In the genomic region with DNA sequence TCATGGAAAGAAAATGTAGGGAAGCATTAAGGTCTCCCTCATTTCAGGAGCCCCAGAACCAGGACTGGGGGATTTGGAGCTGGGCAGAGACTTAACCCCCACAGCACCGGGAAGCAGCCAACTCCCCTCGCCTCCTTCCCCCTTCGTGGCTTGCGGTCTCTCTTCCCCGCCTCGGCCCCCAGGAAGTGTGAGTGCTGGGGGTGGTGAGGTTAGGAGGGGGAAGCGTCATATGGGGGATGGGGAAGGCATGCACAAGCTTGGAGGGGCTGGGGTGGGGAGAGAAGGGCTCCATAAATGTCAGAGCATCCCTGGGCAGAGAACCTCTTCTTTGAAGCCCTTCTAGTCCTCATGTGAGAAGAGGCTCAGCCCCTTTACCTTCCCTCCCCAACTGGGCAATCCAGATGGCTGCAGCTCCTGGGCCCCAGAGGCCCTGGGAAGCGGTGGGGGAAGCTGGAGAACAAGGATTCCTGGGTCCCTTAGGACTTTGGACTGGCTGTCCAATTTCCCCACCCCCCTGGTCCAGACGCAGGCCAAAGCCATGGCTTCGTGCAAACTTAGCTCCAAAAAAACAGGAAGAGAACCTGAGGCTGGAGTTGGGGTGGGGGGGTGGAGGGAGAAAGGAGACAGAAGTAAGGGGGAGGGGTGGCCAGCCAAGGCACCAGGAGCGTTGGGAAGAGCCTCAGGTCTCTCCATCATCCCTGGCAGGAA, we compare ENCODE assay signal across 11 cellular contexts. TPM values are rescaled to one million over a fixed set of nuclear protein-coding genes. Genes with fewer than 3 reads are reported as not detected.
A peak's percentile ranks its signal among the peaks of the same experiment; 100 is the strongest.
DNase-seq lines count a peak whose midpoint lies in the region; ATAC-seq, FAIRE-seq and TF ChIP-seq lines count a peak whose summit lies in the region.
"Had no signal": no experiment of that assay in that cellular context is flagged by ENCODE, and none has a peak within 500 bp of the region (broad histone marks: within the 10 kb centered on the region; RNA-seq: fewer than 3 reads in every experiment).

No MANE protein-coding gene starts in this region.

- H3K4me2 ChIP-seq in keratinocyte (ENCODE audit: control insufficient read depth, extremely low read depth, insufficient read depth, low read depth, low read length): peak overlapping the region; percentile 45

- H4K20me1 ChIP-seq in keratinocyte (ENCODE audit: control insufficient read depth, extremely low read depth, insufficient read depth, low read length): peaks cover 6% of the 10 kb centered on the region

- peaks cover 72% of the 10 kb centered on the region for H3K4me1 Mint-ChIP-seq in activated CD8-positive, alpha-beta T cell treated with anti-CD3 and anti-CD28 coated beads for 36 hours (ENCODE audit: low read depth)

- DNase-seq in activated naive CD4-positive, alpha-beta T cell treated with Interleukin-2 at 50 U/mL for 16 hours: peak; percentile 34
- no peak for DNase-seq in activated naive CD4-positive, alpha-beta T cell (lab: John Stamatoyannopoulos, UW)
- peak; percentile 36 for DNase-seq in activated CD8-positive, alpha-beta T cell treated with anti-CD3 and anti-CD28 coated beads for 36 hours
- DNase-seq in keratinocyte (ENCODE audit: low read depth, low spot score) (no peak), thoracic aorta (ENCODE audit: low spot score) (no peak), D341Med (ENCODE audit: low spot score) (no peak)
- DNase-seq in effector CD8-positive, alpha-beta T cell (lab: John Stamatoyannopoulos, UW): no peak
- DNase-seq: amniotic stem cell, NCI-H1105 treated with DMSO at 0.1 percent for 48 hours had no signal

- TF ChIP-seq CTCF in activated CD8-positive, alpha-beta T cell treated with anti-CD3 and anti-CD28 coated beads for 36 hours (IDR thresholded peaks at IDR 0.05): no peak
- TF ChIP-seq CTCF in keratinocyte (optimal IDR thresholded peaks at IDR 0.05 in 1 of 3, IDR thresholded peaks at IDR 0.05 in 1 of 3, conservative IDR thresholded peaks at IDR 0.05 in 1 of 3; ENCODE audit: extremely low read depth in 1 of 3, insufficient read depth in 2 of 3, low read length in 3 of 3) (no peak), thoracic aorta (IDR thresholded peaks at IDR 0.05) (no peak)

- H3K27ac Mint-ChIP-seq in activated CD8-positive, alpha-beta T cell treated with anti-CD3 and anti-CD28 coated beads for 36 hours: peak overlapping the region; percentile 50

- no peak overlapping the region for H3K9ac ChIP-seq in keratinocyte (ENCODE audit: control insufficient read depth, extremely low read depth, insufficient read depth, low read length)

- no peaks in the 10 kb centered on the region for H3K36me3 Mint-ChIP-seq in activated CD8-positive, alpha-beta T cell treated with anti-CD3 and anti-CD28 coated beads for 36 hours (ENCODE audit: low read depth)

- H3K27ac ChIP-seq in keratinocyte (ENCODE audit: control insufficient read depth, insufficient read depth, low read length): no peak overlapping the region
- no peak overlapping the region for H3K27ac ChIP-seq in thoracic aorta

- POLR2A ChIA-PET in activated CD8-positive, alpha-beta T cell treated with anti-CD3 and anti-CD28 coated beads for 36 hours (lab: Charles Lee): interaction anchor here (0.7 to 0.8 kb wide), 2 partner anchors 9 to 58 kb away, joined by 3 read pairs; no protein-coding TSS in a partner anchor

- H3K79me2 ChIP-seq in keratinocyte (ENCODE audit: control insufficient read depth, insufficient read depth, low read length): peaks cover 60% of the 10 kb centered on the region

- H3K9me3 Mint-ChIP-seq in activated CD8-positive, alpha-beta T cell treated with anti-CD3 and anti-CD28 coated beads for 36 hours: no peaks in the 10 kb centered on the region

- H3K4me3 Mint-ChIP-seq in activated CD8-positive, alpha-beta T cell treated with anti-CD3 and anti-CD28 coated beads for 36 hours: peak overlapping the region; percentile 31

- FAIRE-seq in keratinocyte (lab: Jason Lieb, UNC): no peak

- dilution Hi-C loops in keratinocyte (cut with MboI; ENCODE audit: extremely low pct_ligation_motif_present, low sequenced_read_pairs): no loop called here

- H3K36me3 ChIP-seq in keratinocyte (ENCODE audit: control insufficient read depth in 2 of 2, extremely low read depth in 1 of 2, insufficient read depth in 2 of 2, low read length in 2 of 2) (peaks cover 18 to 50% of the 10 kb centered on the region in 2 experiments), thoracic aorta (peaks cover 3% of the 10 kb centered on the region)

- no peak overlapping the region for H2AFZ ChIP-seq in keratinocyte (ENCODE audit: control insufficient read depth, low read length)

- ATAC-seq in activated CD8-positive, alpha-beta T cell treated with anti-CD3 and anti-CD28 coated beads for 36 hours: no peak
- ATAC-seq in thoracic aorta (ENCODE audit: insufficient number of reproducible peaks, low FRiP score, low read depth) (no peak), HG03521 (IDR thresholded peaks at IDR 0.05; ENCODE audit: unreplicated experiment) (no peak)

- no peaks in the 10 kb centered on the region for H3K9me1 ChIP-seq in keratinocyte (ENCODE audit: control insufficient read depth, extremely low read depth, insufficient read depth, low read length)

- CTCF ChIA-PET in activated CD8-positive, alpha-beta T cell treated with anti-CD3 and anti-CD28 coated beads for 36 hours (lab: Charles Lee): interaction anchor here (1.1 to 1.9 kb wide), 4 partner anchors 9 to 81 kb away, joined by 3 to 5 read pairs (median 4); a partner anchor contains a TSS

- H3K4me1 ChIP-seq in keratinocyte (ENCODE audit: control insufficient read depth, extremely low read depth, insufficient read depth, low read length) (peaks cover 76% of the 10 kb centered on the region), thoracic aorta (ENCODE audit: control insufficient read depth in 1 of 2, low read depth in 2 of 2) (peaks cover 49 to 60% of the 10 kb centered on the region in 2 donors)

- no peaks in the 10 kb centered on the region for H3K27me3 Mint-ChIP-seq in activated CD8-positive, alpha-beta T cell treated with anti-CD3 and anti-CD28 coated beads for 36 hours

- H3K4me3 ChIP-seq in keratinocyte (ENCODE audit: control insufficient read depth in 2 of 3, extremely low read depth in 1 of 3, insufficient read depth in 2 of 3, low read depth in 1 of 3, low read length in 3 of 3) (no peak overlapping the region), thoracic aorta (peak overlapping the region; percentile 11)

- intact Hi-C loops in activated CD8-positive, alpha-beta T cell treated with anti-CD3 and anti-CD28 coated beads for 36 hours (cut with micrococcal nuclease): no loop called here

- H3K27me3 ChIP-seq in keratinocyte (ENCODE audit: control insufficient read depth, extremely low read depth, insufficient read depth, low read length): no peaks in the 10 kb centered on the region
- no peaks in the 10 kb centered on the region for H3K27me3 ChIP-seq in thoracic aorta (replicated peaks; ENCODE audit: insufficient read depth)

- H3K9me3 ChIP-seq in keratinocyte (ENCODE audit: control insufficient read depth, low read depth, low read length): no peaks in the 10 kb centered on the region
- no peaks in the 10 kb centered on the region for H3K9me3 ChIP-seq in thoracic aorta

RNA-seq across cellular contexts. Expression of a gene that starts 7.8 kb away (rescaled TPM):
- total RNA-seq in activated CD8-positive, alpha-beta T cell treated with anti-CD3 and anti-CD28 coated beads for 36 hours: 10 to 100 TPM; 26.3 to 26.5 TPM
- polyA plus RNA-seq in keratinocyte: 15.3 to 51.8 TPM (median 20.9 TPM) in 3 replicates
- polyA plus RNA-seq in keratinocyte (2011; ENCODE audit: low read depth): 13.9 TPM
- polyA plus RNA-seq in keratinocyte (2011; cell fraction: cytosol; rRNA removed): 15.2 and 26.3 TPM in 2 replicates
- polyA plus RNA-seq in keratinocyte (2011; cell fraction: nucleus; rRNA removed): 54.4 and 57.6 TPM in 2 replicates
- 21.0 and 51.7 TPM in 2 replicates for polyA plus RNA-seq in keratinocyte (2012; ENCODE audit: low replicate concordance)
- 21.3 to 40.8 TPM (median 37.0 TPM) in 3 replicates for polyA minus RNA-seq in keratinocyte
- polyA minus RNA-seq in keratinocyte (2011; cell fraction: cytosol; rRNA and poly(A)+ RNA removed): 72.1 TPM
- polyA minus RNA-seq in keratinocyte (2011; cell fraction: nucleus; rRNA and poly(A)+ RNA removed): 40.6 and 48.0 TPM in 2 replicates
- 10 to 100 TPM; 35.3 to 66.3 TPM for total RNA-seq in thoracic aorta

RNA-seq across cellular contexts. Expression of a gene that starts 17.0 kb away (rescaled TPM):
- not detected for total RNA-seq in activated CD8-positive, alpha-beta T cell treated with anti-CD3 and anti-CD28 coated beads for 36 hours
- polyA plus RNA-seq in keratinocyte: not detected in 3 replicates
- not detected for polyA plus RNA-seq in keratinocyte (2011; ENCODE audit: low read depth)
- not detected in 2 replicates for polyA plus RNA-seq in keratinocyte (2011; cell fraction: cytosol; rRNA removed)
- 0.51 TPM in 1 of 2 replicates, not detected in the other for polyA plus RNA-seq in keratinocyte (2011; cell fraction: nucleus; rRNA removed)
- not detected in 2 replicates for polyA plus RNA-seq in keratinocyte (2012; ENCODE audit: low replicate concordance)
- 1.2 to 1.5 TPM in 2 of 3 replicates, not detected in the other for polyA minus RNA-seq in keratinocyte
- not detected for polyA minus RNA-seq in keratinocyte (2011; cell fraction: cytosol; rRNA and poly(A)+ RNA removed)
- not detected in 2 replicates for polyA minus RNA-seq in keratinocyte (2011; cell fraction: nucleus; rRNA and poly(A)+ RNA removed)
- total RNA-seq in thoracic aorta: not detected

RNA-seq across cellular contexts. Expression of a gene that starts 23.2 kb away (rescaled TPM):
- under 1 TPM; 0.20 to 0.36 TPM for total RNA-seq in activated CD8-positive, alpha-beta T cell treated with anti-CD3 and anti-CD28 coated beads for 36 hours
- polyA plus RNA-seq in keratinocyte: 0.11 to 0.46 TPM (median 0.14 TPM) in 3 replicates
- 0.20 TPM for polyA plus RNA-seq in keratinocyte (2011; ENCODE audit: low read depth)
- polyA plus RNA-seq in keratinocyte (2011; cell fraction: cytosol; rRNA removed): 0.06 TPM in 1 of 2 replicates, not detected in the other
- 1.0 and 1.1 TPM in 2 replicates for polyA plus RNA-seq in keratinocyte (2011; cell fraction: nucleus; rRNA removed)
- 0.13 and 1.3 TPM in 2 replicates for polyA plus RNA-seq in keratinocyte (2012; ENCODE audit: low replicate concordance)
- polyA minus RNA-seq in keratinocyte: 0.16 TPM in 1 of 3 replicates, not detected in the others
- not detected for polyA minus RNA-seq in keratinocyte (2011; cell fraction: cytosol; rRNA and poly(A)+ RNA removed)
- polyA minus RNA-seq in keratinocyte (2011; cell fraction: nucleus; rRNA and poly(A)+ RNA removed): not detected in 2 replicates
- total RNA-seq in thoracic aorta: under 1 TPM in 1 of 2 donors, not detected in 1; 0.42 TPM
- total RNA-seq: fibroblast of villous mesenchyme had no signal

RNA-seq across cellular contexts. Expression of a gene that starts 23.3 kb away (rescaled TPM):
- total RNA-seq in activated CD8-positive, alpha-beta T cell treated with anti-CD3 and anti-CD28 coated beads for 36 hours: not detected
- 0.05 TPM in 1 of 3 replicates, not detected in the others for polyA plus RNA-seq in keratinocyte
- not detected for polyA plus RNA-seq in keratinocyte (2011; ENCODE audit: low read depth)
- polyA plus RNA-seq in keratinocyte (2011; cell fraction: cytosol; rRNA removed): not detected in 2 replicates
- 0.11 and 0.27 TPM in 2 replicates for polyA plus RNA-seq in keratinocyte (2011; cell fraction: nucleus; rRNA removed)
- 0.14 TPM in 1 of 2 replicates, not detected in the other for polyA plus RNA-seq in keratinocyte (2012; ENCODE audit: low replicate concordance)
- polyA minus RNA-seq in keratinocyte: 0.43 TPM in 1 of 3 replicates, not detected in the others
- not detected for polyA minus RNA-seq in keratinocyte (2011; cell fraction: cytosol; rRNA and poly(A)+ RNA removed)
- not detected in 2 replicates for polyA minus RNA-seq in keratinocyte (2011; cell fraction: nucleus; rRNA and poly(A)+ RNA removed)
- total RNA-seq in thoracic aorta: not detected
- total RNA-seq: fibroblast of villous mesenchyme had no signal

RNA-seq across cellular contexts. Expression of a gene that starts 27.2 kb away (rescaled TPM):
- 10 to 100 TPM; 31.5 to 32.9 TPM for total RNA-seq in activated CD8-positive, alpha-beta T cell treated with anti-CD3 and anti-CD28 coated beads for 36 hours
- polyA plus RNA-seq in keratinocyte: 44.7 to 101 TPM (median 51.4 TPM) in 3 replicates
- polyA plus RNA-seq in keratinocyte (2011; ENCODE audit: low read depth): 39.1 TPM
- 46.5 and 61.9 TPM in 2 replicates for polyA plus RNA-seq in keratinocyte (2011; cell fraction: cytosol; rRNA removed)
- polyA plus RNA-seq in keratinocyte (2011; cell fraction: nucleus; rRNA removed): 99.8 and 124 TPM in 2 replicates
- 54.2 and 66.7 TPM in 2 replicates for polyA plus RNA-seq in keratinocyte (2012; ENCODE audit: low replicate concordance)
- 68.7 to 133 TPM (median 68.8 TPM) in 3 replicates for polyA minus RNA-seq in keratinocyte
- polyA minus RNA-seq in keratinocyte (2011; cell fraction: cytosol; rRNA and poly(A)+ RNA removed): 74.1 TPM
- polyA minus RNA-seq in keratinocyte (2011; cell fraction: nucleus; rRNA and poly(A)+ RNA removed): 39.9 and 40.5 TPM in 2 replicates
- total RNA-seq in thoracic aorta: 10 to 100 TPM; 23.8 to 27.2 TPM

Comparison
In these comparisons a context has a peak if more than half of its experiments do, and no peak if none do; other contexts are left out.
1. DNase-seq: peak in activated naive CD4-positive, alpha-beta T cell treated with Interleukin-2 at 50 U/mL for 16 hours (single experiment) and activated CD8-positive, alpha-beta T cell treated with anti-CD3 and anti-CD28 coated beads for 36 hours (single experiment); none in activated naive CD4-positive, alpha-beta T cell (0 of 4), keratinocyte (single experiment), thoracic aorta (single experiment), effector CD8-positive, alpha-beta T cell (single experiment) and D341Med (single experiment).